In genomic region chr14:36656769-36657408, GRCh38 we compare ENCODE assay signal across 12 cellular contexts. TPM values are rescaled to one million over a fixed set of nuclear protein-coding genes. Genes with fewer than 3 reads are reported as not detected.
DNase-seq lines count a peak whose midpoint lies in the region; ATAC-seq, FAIRE-seq and TF ChIP-seq lines count a peak whose summit lies in the region.
"Had no signal": no experiment of that assay in that cellular context is flagged by ENCODE, and none has a peak within 500 bp of the region (broad histone marks: within the 10 kb centered on the region; RNA-seq: fewer than 3 reads in every experiment).

No MANE protein-coding gene starts in this region.

- no peak for TF ChIP-seq CTCF in GM23338 (conservative IDR thresholded peaks at IDR 0.05; ENCODE audit: low read depth in 2 of 2)
- no peak for TF ChIP-seq CTCF in endothelial cell of umbilical vein (IDR thresholded peaks at IDR 0.05; ENCODE audit: extremely low read depth in 1 of 2, insufficient read depth in 1 of 2, low read depth in 1 of 2, low read length in 2 of 2)
- no peak for TF ChIP-seq CTCF in natural killer cell (IDR thresholded peaks at IDR 0.05)

- H3K9ac ChIP-seq in endothelial cell of umbilical vein (replicated peaks; ENCODE audit: extremely low read depth, insufficient read depth, low read length) = no peak overlapping the region

- H3K9me1 ChIP-seq in endothelial cell of umbilical vein (replicated peaks; ENCODE audit: control insufficient read depth, extremely low read depth, insufficient read depth, low read length) = no peaks in the 10 kb centered on the region

- peak overlapping the region; percentile 83 for H3K4me2 ChIP-seq in GM23338
- H3K4me2 ChIP-seq in endothelial cell of umbilical vein (ENCODE audit: insufficient read depth, low read length) = peak overlapping the region; percentile 13

- POLR2A ChIA-PET in endothelial cell of umbilical vein (lab: Charles Lee) = no interaction called here

- H3K36me3 Mint-ChIP-seq in GM23338 (ENCODE audit: low read depth) (no peaks in the 10 kb centered on the region; the same call in 2 of the 3 replicates), natural killer cell (peaks cover 13% of the 10 kb centered on the region)

- FAIRE-seq in endothelial cell of umbilical vein (lab: Jason Lieb, UNC) = no peak

- H3K27ac Mint-ChIP-seq in GM23338 = no peak overlapping the region
- H3K27ac Mint-ChIP-seq in natural killer cell = no peak overlapping the region

- ATAC-seq in GM23338 = no peak
- ATAC-seq in sciatic nerve = peak; percentile 48
- no peak for ATAC-seq in HG02798 (IDR thresholded peaks at IDR 0.05; ENCODE audit: poor library complexity, unreplicated experiment)
- ATAC-seq in natural killer cell = no peak

- H3K4me1 ChIP-seq in GM23338 (ENCODE audit: insufficient read depth) (peaks cover 48% of the 10 kb centered on the region), endothelial cell of umbilical vein (ENCODE audit: control insufficient read depth, extremely low read depth, insufficient read depth, low read length) (peaks cover 5% of the 10 kb centered on the region)
- H3K4me1 ChIP-seq in effector memory CD4-positive, alpha-beta T cell (ENCODE audit: control insufficient read depth, insufficient read depth, low read length, poor library complexity, severe bottlenecking) = peaks cover 9% of the 10 kb centered on the region

- H3K79me2 ChIP-seq in GM23338 (replicated peaks; ENCODE audit: insufficient read depth) = no peaks in the 10 kb centered on the region
- H3K79me2 ChIP-seq in endothelial cell of umbilical vein (ENCODE audit: control insufficient read depth, insufficient read depth, low read length) = no peaks in the 10 kb centered on the region

- H3K27ac ChIP-seq in GM23338 (ENCODE audit: low read depth) = no peak overlapping the region
- no peak overlapping the region for H3K27ac ChIP-seq in endothelial cell of umbilical vein (ENCODE audit: insufficient read depth, low read depth, low read length)
- no peak overlapping the region for H3K27ac ChIP-seq in effector memory CD4-positive, alpha-beta T cell (ENCODE audit: insufficient read depth, low read length, poor library complexity, severe bottlenecking)

- H3K4me1 Mint-ChIP-seq in GM23338 (peaks cover 52% of the 10 kb centered on the region), natural killer cell (peaks cover 7 to 11% of the 10 kb centered on the region in 2 donors)

- H4K20me1 ChIP-seq in GM23338 (replicated peaks; ENCODE audit: insufficient read depth) = peaks cover 63% of the 10 kb centered on the region
- H4K20me1 ChIP-seq in endothelial cell of umbilical vein (replicated peaks; ENCODE audit: control insufficient read depth, extremely low read depth, insufficient read depth, low read length) = no peaks in the 10 kb centered on the region

- CTCF ChIA-PET in endothelial cell of umbilical vein (lab: Charles Lee) = interaction anchor here (0.8 to 2.0 kb wide), 8 partner anchors 9 to 573 kb away, joined by 3 to 7 read pairs (median 4); no protein-coding TSS in a partner anchor

- intact Hi-C loops in endothelial cell of umbilical vein (cut with micrococcal nuclease) = loop anchor here (2.0 to 5.0 kb wide), 2 partner anchors 135 to 460 kb away; partner anchors contain the start of gene NKX2-1
- intact Hi-C loops in sciatic nerve (cut with DNase I) = no loop called here
- intact Hi-C loops in natural killer cell (cut with micrococcal nuclease) = no loop called here

- TF ChIP-seq POLR2A in endothelial cell of umbilical vein (IDR thresholded peaks at IDR 0.05; ENCODE audit: low read depth, low read length) = no peak

- H3K9me2 ChIP-seq in GM23338 (ENCODE audit: insufficient read depth) = no peaks in the 10 kb centered on the region

- BruUV-seq in endothelial cell of umbilical vein (replicated peaks; lab: Mats Ljungman, UMichigan) = no TSS peak

- H3K9me3 Mint-ChIP-seq in GM23338 (no peaks in the 10 kb centered on the region; the same call in 2 of the 3 replicates), natural killer cell (peaks cover 0 to 4% of the 10 kb centered on the region in 2 donors)
- H3K9me3 Mint-ChIP-seq: activated T-cell treated with anti-CD3 and anti-CD28 coated beads, Interleukin-2, amount 50 U/mL, for 4 hours had no signal

- H3K36me3 ChIP-seq in GM23338 (ENCODE audit: insufficient read depth) (no peaks in the 10 kb centered on the region), endothelial cell of umbilical vein (ENCODE audit: control insufficient read depth in 2 of 2, extremely low read depth in 1 of 2, insufficient read depth in 2 of 2, low read length in 2 of 2) (no peaks in the 10 kb centered on the region)
- H3K36me3 ChIP-seq in effector memory CD4-positive, alpha-beta T cell (ENCODE audit: control insufficient read depth, insufficient read depth, low read length) = no peaks in the 10 kb centered on the region

- H2AFZ ChIP-seq in GM23338 = no peak overlapping the region
- no peak overlapping the region for H2AFZ ChIP-seq in endothelial cell of umbilical vein (ENCODE audit: low read depth, low read length)

- H3K27me3 Mint-ChIP-seq in GM23338 (ENCODE audit: insufficient read depth, low read depth, poor library complexity) (peaks cover 100% of the 10 kb centered on the region), natural killer cell (ENCODE audit: low read depth in 2 of 2) (peaks cover 58 to 90% of the 10 kb centered on the region in 2 donors)

- H3F3A ChIP-seq in GM23338 (replicated peaks; ENCODE audit: low read depth) = peaks cover 35% of the 10 kb centered on the region

- dilution Hi-C loops in endothelial cell of umbilical vein (cut with MboI; ENCODE audit: extremely low pct_ligation_motif_present, low sequenced_read_pairs) = no loop called here

- DNase-seq in NCI-H748 (lab: John Stamatoyannopoulos, UW; ENCODE audit: unreplicated experiment) (peak; percentile 54), NCI-H748 treated with DMSO at 0.1 percent for 48 hours (lab: John Stamatoyannopoulos, UW) (no peak), GM23338 (ENCODE audit: low spot score) (peak; percentile 61), endothelial cell of umbilical vein (ENCODE audit: low read depth, low spot score) (no peak), sciatic nerve (ENCODE audit: low spot score) (peak; percentile 55), natural killer cell (no peak)
- no peak for DNase-seq in effector memory CD4-positive, alpha-beta T cell
- DNase-seq: activated T-cell treated with anti-CD3 and anti-CD28 coated beads, Interleukin-2, amount 50 U/mL, for 4 hours; effector CD8-positive, alpha-beta T cell; KG1 had no signal

- H3K9me3 ChIP-seq in endothelial cell of umbilical vein (replicated peaks; ENCODE audit: control insufficient read depth, insufficient read depth, low read length) = no peaks in the 10 kb centered on the region
- H3K9me3 ChIP-seq in effector memory CD4-positive, alpha-beta T cell (ENCODE audit: control insufficient read depth, low read length) = no peaks in the 10 kb centered on the region

- peak overlapping the region; percentile 54; the same call in 2 of the 3 replicates for H3K4me3 Mint-ChIP-seq in GM23338
- no peak overlapping the region for H3K4me3 Mint-ChIP-seq in natural killer cell
- H3K4me3 Mint-ChIP-seq: activated T-cell treated with anti-CD3 and anti-CD28 coated beads, Interleukin-2, amount 50 U/mL, for 4 hours had no signal

- H3K4me3 ChIP-seq in GM23338 (peak overlapping the region; percentile 56), endothelial cell of umbilical vein (replicated peaks in 1 of 3; ENCODE audit: insufficient read depth in 1 of 3, low read depth in 1 of 3, low read length in 3 of 3) (no peak overlapping the region)
- no peak overlapping the region for H3K4me3 ChIP-seq in effector memory CD4-positive, alpha-beta T cell (ENCODE audit: insufficient read depth, low read depth, low read length, poor library complexity, severe bottlenecking)

- H3K27me3 ChIP-seq in GM23338 (ENCODE audit: insufficient read depth) (peaks cover 97% of the 10 kb centered on the region), endothelial cell of umbilical vein (ENCODE audit: control insufficient read depth in 2 of 2, insufficient read depth in 2 of 2, low read length in 2 of 2) (peaks cover 88 to 99% of the 10 kb centered on the region in 2 experiments)
- H3K27me3 ChIP-seq in effector memory CD4-positive, alpha-beta T cell (replicated peaks; ENCODE audit: control insufficient read depth, insufficient read depth, low read length, poor library complexity, severe bottlenecking) = peaks cover 70% of the 10 kb centered on the region

TF ChIP-seq in GM23338, 12 proteins besides CTCF, POLR2A, EP300 and RAD21 (continues in another document):
- TF ChIP-seq EZH2 (IDR thresholded peaks at IDR 0.05; ENCODE audit: low read depth, unreplicated experiment) = peak; percentile 93

TF ChIP-seq in endothelial cell of umbilical vein, 7 proteins besides CTCF, POLR2A, EP300 and RAD21:
- TF ChIP-seq EZH2 (IDR thresholded peaks at IDR 0.05; ENCODE audit: borderline replicate concordance, low read depth, low read length, severe bottlenecking) (peak; percentile 53), POLR2AphosphoS5 (IDR thresholded peaks at IDR 0.05; ENCODE audit: insufficient read depth, low read depth, low read length) (no peak)

RNA-seq across cellular contexts. Expression of gene PAX9, which starts 4.8 kb away (rescaled TPM):
- not detected in 2 replicates for total RNA-seq in GM23338 (2014; rRNA removed; shearing (Covaris generic))
- 0.37 and 0.74 TPM in 2 replicates for polyA plus RNA-seq in GM23338 (2016; fragmentation: Nextera tagmentation; extraction: Ambion mirVana)
- total RNA-seq in endothelial cell of umbilical vein = 0.44 and 4.8 TPM in 2 replicates
- 0.37 and 0.48 TPM in 2 replicates for polyA plus RNA-seq in endothelial cell of umbilical vein
- 0.11 and 0.14 TPM in 2 replicates for polyA plus RNA-seq in endothelial cell of umbilical vein (2011; cell fraction: cytosol; rRNA removed)
- 0.20 and 0.30 TPM in 2 replicates for polyA plus RNA-seq in endothelial cell of umbilical vein (2011; cell fraction: nucleus; rRNA removed)
- polyA plus RNA-seq in endothelial cell of umbilical vein (2012) = 0.17 and 0.27 TPM in 2 replicates
- 0.10 and 0.30 TPM in 2 replicates for polyA minus RNA-seq in endothelial cell of umbilical vein
- 1.2 TPM for polyA minus RNA-seq in endothelial cell of umbilical vein (2011; cell fraction: cytosol; rRNA and poly(A)+ RNA removed)
- 0.19 and 0.43 TPM in 2 replicates for polyA minus RNA-seq in endothelial cell of umbilical vein (2011; cell fraction: nucleus; rRNA and poly(A)+ RNA removed)
- total RNA-seq in sciatic nerve = 5.3 TPM
- total RNA-seq in natural killer cell = not detected
- polyA plus RNA-seq: AG04450 had no signal

Comparison
In these comparisons a context has a peak if more than half of its experiments do, and no peak if none do; other contexts are left out.
1. DNase-seq: peak in NCI-H748 (single experiment), GM23338 (single experiment) and sciatic nerve (single experiment); none in NCI-H748 treated with DMSO at 0.1 percent for 48 hours (single experiment), endothelial cell of umbilical vein (single experiment), effector memory CD4-positive, alpha-beta T cell (0 of 3) and natural killer cell (single experiment).